12 cellular contexts compared by ENCODE assay signal in genomic region chr2:42256502-42256901, GRCh38.
A peak's percentile ranks its signal among the peaks of the same experiment; 100 is the strongest.
DNase-seq lines count a peak whose midpoint lies in the region; ATAC-seq and TF ChIP-seq lines count a peak whose summit lies in the region.
"Had no signal": no experiment of that assay in that cellular context is flagged by ENCODE, and none has a peak within 500 bp of the region (broad histone marks: within the 10 kb centered on the region; RNA-seq: fewer than 3 reads in every experiment).

No MANE protein-coding gene starts in this region.

- intact Hi-C loops in activated CD4-positive, alpha-beta memory T cell treated with anti-CD3 and anti-CD28 coated beads for 36 hours (cut with micrococcal nuclease) = no loop called here

- H3K36me3 ChIP-seq in brain microvascular endothelial cell (replicated peaks) = peaks cover 6% of the 10 kb centered on the region

- peak; percentile 68 for ATAC-seq in HG02588 (IDR thresholded peaks at IDR 0.05; ENCODE audit: unreplicated experiment)
- ATAC-seq: upper lobe of right lung had no signal

- in situ Hi-C loops in brain microvascular endothelial cell (cut with HindIII; ENCODE audit: low pct_ligation_motif_present, low sequenced_read_pairs) = no loop called here

- POLR2A ChIA-PET in activated CD4-positive, alpha-beta memory T cell treated with anti-CD3 and anti-CD28 coated beads, Interleukin-2, amount 10 ng/mL, durations not matched to agents 7 days and 5 days (lab: Charles Lee) = interaction anchor here (0.6 kb wide), 1 partner anchor 40 kb away, joined by 3 read pairs; no protein-coding TSS in a partner anchor
- POLR2A ChIA-PET in activated CD4-positive, alpha-beta memory T cell treated with anti-CD3 and anti-CD28 coated beads for 36 hours (lab: Charles Lee) = no interaction called here

- no peak overlapping the region for H3K4me3 ChIP-seq in brain microvascular endothelial cell (ENCODE audit: low read depth, low read length)
- H3K4me3 ChIP-seq: upper lobe of right lung had no signal

- no peaks in the 10 kb centered on the region for H3K27me3 Mint-ChIP-seq in activated CD4-positive, alpha-beta memory T cell treated with anti-CD3 and anti-CD28 coated beads, Interleukin-2, amount 10 ng/mL, durations not matched to agents 7 days and 5 days
- H3K27me3 Mint-ChIP-seq in activated CD4-positive, alpha-beta memory T cell treated with anti-CD3 and anti-CD28 coated beads for 36 hours = no peaks in the 10 kb centered on the region
- H3K27me3 Mint-ChIP-seq in osteocyte (ENCODE audit: unreplicated experiment) = no peaks in the 10 kb centered on the region
- H3K27me3 Mint-ChIP-seq: activated naive CD8-positive, alpha-beta T cell had no signal

- H3K4me3 Mint-ChIP-seq in activated CD4-positive, alpha-beta memory T cell treated with anti-CD3 and anti-CD28 coated beads, Interleukin-2, amount 10 ng/mL, durations not matched to agents 7 days and 5 days = no peak overlapping the region
- H3K4me3 Mint-ChIP-seq in activated CD4-positive, alpha-beta memory T cell treated with anti-CD3 and anti-CD28 coated beads for 36 hours = no peak overlapping the region
- H3K4me3 Mint-ChIP-seq in osteocyte (ENCODE audit: unreplicated experiment) = no peak overlapping the region
- H3K4me3 Mint-ChIP-seq: activated naive CD8-positive, alpha-beta T cell had no signal

- no peak overlapping the region for H3K27ac ChIP-seq in brain microvascular endothelial cell
- H3K27ac ChIP-seq: upper lobe of right lung had no signal

- peak overlapping the region; percentile 28 for H3K27ac Mint-ChIP-seq in activated CD4-positive, alpha-beta memory T cell treated with anti-CD3 and anti-CD28 coated beads, Interleukin-2, amount 10 ng/mL, durations not matched to agents 7 days and 5 days
- H3K27ac Mint-ChIP-seq in activated CD4-positive, alpha-beta memory T cell treated with anti-CD3 and anti-CD28 coated beads for 36 hours = no peak overlapping the region
- H3K27ac Mint-ChIP-seq in osteocyte (ENCODE audit: unreplicated experiment) = peak overlapping the region; percentile 18
- H3K27ac Mint-ChIP-seq: activated naive CD8-positive, alpha-beta T cell had no signal

- no peaks in the 10 kb centered on the region for H3K9me3 Mint-ChIP-seq in activated CD4-positive, alpha-beta memory T cell treated with anti-CD3 and anti-CD28 coated beads, Interleukin-2, amount 10 ng/mL, durations not matched to agents 7 days and 5 days
- peaks cover 3% of the 10 kb centered on the region for H3K9me3 Mint-ChIP-seq in activated CD4-positive, alpha-beta memory T cell treated with anti-CD3 and anti-CD28 coated beads for 36 hours
- peaks cover 4% of the 10 kb centered on the region for H3K9me3 Mint-ChIP-seq in osteocyte (ENCODE audit: unreplicated experiment)

- peaks cover 65% of the 10 kb centered on the region for H3K36me3 Mint-ChIP-seq in activated CD4-positive, alpha-beta memory T cell treated with anti-CD3 and anti-CD28 coated beads, Interleukin-2, amount 10 ng/mL, durations not matched to agents 7 days and 5 days (ENCODE audit: low read depth)
- peaks cover 19% of the 10 kb centered on the region for H3K36me3 Mint-ChIP-seq in activated CD4-positive, alpha-beta memory T cell treated with anti-CD3 and anti-CD28 coated beads for 36 hours
- peaks cover 7% of the 10 kb centered on the region for H3K36me3 Mint-ChIP-seq in osteocyte (ENCODE audit: unreplicated experiment)

- H3K4me1 Mint-ChIP-seq in activated CD4-positive, alpha-beta memory T cell treated with anti-CD3 and anti-CD28 coated beads, Interleukin-2, amount 10 ng/mL, durations not matched to agents 7 days and 5 days = peaks cover 29% of the 10 kb centered on the region
- H3K4me1 Mint-ChIP-seq in activated CD4-positive, alpha-beta memory T cell treated with anti-CD3 and anti-CD28 coated beads for 36 hours (ENCODE audit: low read depth) = peaks cover 55% of the 10 kb centered on the region
- peaks cover 8% of the 10 kb centered on the region for H3K4me1 Mint-ChIP-seq in osteocyte (ENCODE audit: unreplicated experiment)

- H3K27me3 ChIP-seq in brain microvascular endothelial cell (replicated peaks) = no peaks in the 10 kb centered on the region
- H3K27me3 ChIP-seq: upper lobe of right lung had no signal

- no peak for DNase-seq in activated CD4-positive, alpha-beta memory T cell treated with anti-CD3 and anti-CD28 coated beads, Interleukin-2, amount 10 ng/mL, durations not matched to agents 7 days and 5 days
- DNase-seq in activated CD4-positive, alpha-beta memory T cell treated with anti-CD3 and anti-CD28 coated beads for 36 hours = no peak
- DNase-seq in MV-4-11 (lab: John Stamatoyannopoulos, UW) = peak; percentile 74
- no peak for DNase-seq in osteocyte (ENCODE audit: extremely low spot score, unreplicated experiment)
- DNase-seq in brain microvascular endothelial cell = no peak
- no peak for DNase-seq in SHP77 treated with DMSO at 0.1 percent for 48 hours (lab: John Stamatoyannopoulos, UW)
- DNase-seq in hippocampal formation (lab: John Stamatoyannopoulos, UW) = no peak
- DNase-seq: HCEC 1CT; NK-92 treated with Interleukin-12 subunit alpha and Interleukin-12 subunit beta, amount 100 ng/mL, for 24 hours; upper lobe of right lung had no signal

- TF ChIP-seq CTCF in osteocyte (IDR thresholded peaks at IDR 0.05) (no peak), brain microvascular endothelial cell (IDR thresholded peaks at IDR 0.05; ENCODE audit: low read depth, low read length, missing control alignments) (no peak)

- CTCF ChIA-PET in activated CD4-positive, alpha-beta memory T cell treated with anti-CD3 and anti-CD28 coated beads, Interleukin-2, amount 10 ng/mL, durations not matched to agents 7 days and 5 days (lab: Charles Lee) = interaction anchor here (1.3 kb wide), 1 partner anchor 161 kb away, joined by 5 read pairs; no protein-coding TSS in a partner anchor
- CTCF ChIA-PET in activated CD4-positive, alpha-beta memory T cell treated with anti-CD3 and anti-CD28 coated beads for 36 hours (lab: Charles Lee) = interaction anchor here (1.5 kb wide), 1 partner anchor 165 kb away, joined by 3 read pairs; no protein-coding TSS in a partner anchor
